ENCODE assay signal across 22 cellular contexts in the genomic region with DNA sequence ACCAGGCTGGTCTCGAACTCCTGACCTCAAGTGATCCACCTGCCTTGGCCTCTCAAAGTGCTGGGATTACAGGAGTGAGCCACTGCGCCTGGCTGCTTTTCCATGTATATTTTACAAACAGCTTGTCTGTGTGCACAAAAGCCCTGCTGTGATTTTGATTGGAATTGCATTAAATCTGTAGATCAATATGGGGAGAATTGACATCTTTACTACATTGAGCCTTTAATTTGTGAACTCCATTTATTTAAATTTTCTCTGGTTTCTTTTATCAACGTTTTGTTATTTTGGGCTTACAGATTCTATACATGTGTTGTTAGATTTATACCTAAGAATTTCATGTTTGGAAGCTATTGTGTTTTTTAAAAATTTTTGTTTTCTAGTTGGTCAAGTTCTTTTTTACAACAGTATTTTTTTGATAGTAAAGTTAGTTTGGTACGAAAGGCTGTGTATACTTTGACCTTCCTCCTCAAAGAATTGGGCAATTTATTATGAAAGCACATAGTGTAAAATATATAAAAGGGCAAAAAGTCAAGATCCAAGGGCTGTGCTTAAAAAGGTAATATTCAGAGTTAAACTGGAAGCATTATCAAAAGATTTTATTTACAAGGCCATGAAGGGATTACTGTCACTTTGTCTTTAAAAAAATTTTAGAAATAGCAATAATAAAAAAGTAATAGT.
DNase-seq lines count a peak whose midpoint lies in the region; ATAC-seq, FAIRE-seq and TF ChIP-seq lines count a peak whose summit lies in the region.
"Had no signal": no experiment of that assay in that cellular context is flagged by ENCODE, and none has a peak within 500 bp of the region (broad histone marks: within the 10 kb centered on the region; RNA-seq: fewer than 3 reads in every experiment).

No MANE protein-coding gene starts in this region.

- H3K27me3 ChIP-seq in hepatocyte = no peaks in the 10 kb centered on the region
- no peaks in the 10 kb centered on the region for H3K27me3 ChIP-seq in neural progenitor cell
- H3K27me3 ChIP-seq: SJSA1 had no signal

- peak overlapping the region; percentile 35 for H3K27ac ChIP-seq in hepatocyte
- no peak overlapping the region for H3K27ac ChIP-seq in neural progenitor cell
- H3K27ac ChIP-seq: A549, C4-2B, PC-9, SJSA1 had no signal

- H3K4me1 Mint-ChIP-seq in neural progenitor cell = no peaks in the 10 kb centered on the region

- peak; percentile 11 for DNase-seq in NCI-H69 (lab: John Stamatoyannopoulos, UW)
- DNase-seq in hepatocyte (ENCODE audit: low spot score) = no peak
- DNase-seq in neural progenitor cell (ENCODE audit: low spot score) = no peak
- DNase-seq in HPDE6-E6E7 (ENCODE audit: extremely low spot score) = no peak
- no peak for DNase-seq in NCI-H2107 (lab: John Stamatoyannopoulos, UW)
- DNase-seq: Caco-2; CD8-positive, alpha-beta T cell; DMS79 treated with DMSO at 0.1 percent for 48 hours; KG1; MM.1S; NCI-H1694 treated with DMSO at 0.1 percent for 48 hours; NCI-H226; NK-92 treated with Interleukin-12 subunit alpha and Interleukin-12 subunit beta, amount 100 ng/mL, for 24 hours had no signal

- no peaks in the 10 kb centered on the region for H3K27me3 Mint-ChIP-seq in neural progenitor cell (ENCODE audit: insufficient read depth, low read depth)

- no peaks in the 10 kb centered on the region for H3K36me3 Mint-ChIP-seq in neural progenitor cell
- H3K36me3 Mint-ChIP-seq: CD8-positive, alpha-beta T cell had no signal

- no peaks in the 10 kb centered on the region for H3K36me3 ChIP-seq in hepatocyte (replicated peaks; ENCODE audit: insufficient read depth, low read depth)
- no peaks in the 10 kb centered on the region for H3K36me3 ChIP-seq in neural progenitor cell
- H3K36me3 ChIP-seq: SJSA1 had no signal

- no peaks in the 10 kb centered on the region for H3K9me3 Mint-ChIP-seq in neural progenitor cell

- peak overlapping the region; percentile 65 for H3K4me2 ChIP-seq in hepatocyte
- peak overlapping the region; percentile 46 for H3K4me2 ChIP-seq in neural progenitor cell
- H3K4me2 ChIP-seq: A549, PC-9 had no signal

- H3K9me3 ChIP-seq in hepatocyte (ENCODE audit: low read depth) (no peaks in the 10 kb centered on the region), neural progenitor cell (ENCODE audit: low read depth) (no peaks in the 10 kb centered on the region)
- H3K9me3 ChIP-seq: A549, Caco-2, SJSA1 had no signal

- H3K4me3 Mint-ChIP-seq in neural progenitor cell = no peak overlapping the region
- H3K4me3 Mint-ChIP-seq: CD8-positive, alpha-beta T cell had no signal

- H4K20me1 ChIP-seq in hepatocyte (ENCODE audit: insufficient read depth, poor library complexity, severe bottlenecking) = no peaks in the 10 kb centered on the region
- no peaks in the 10 kb centered on the region for H4K20me1 ChIP-seq in neural progenitor cell (ENCODE audit: low read depth)

- TF ChIP-seq CTCF in hepatocyte (IDR thresholded peaks at IDR 0.05; ENCODE audit: poor library complexity) (no peak), neural progenitor cell (IDR thresholded peaks at IDR 0.05) (no peak)

- WGBS in hepatocyte (ENCODE audit: low lambda C conversion rate, missing lambda C conversion rate) = 67% methylated on average over 4 of the region's 4 CpGs

- no peak overlapping the region for H3K9ac ChIP-seq in neural progenitor cell

- no peaks in the 10 kb centered on the region for H3K79me2 ChIP-seq in hepatocyte
- H3K79me2 ChIP-seq in neural progenitor cell (ENCODE audit: low read depth) = no peaks in the 10 kb centered on the region

- H2AFZ ChIP-seq in hepatocyte (no peak overlapping the region), neural progenitor cell (replicated peaks) (peak overlapping the region; percentile 22)
- H2AFZ ChIP-seq: PC-9 had no signal

- H3K4me1 ChIP-seq in hepatocyte (ENCODE audit: insufficient read depth) (peaks cover 6% of the 10 kb centered on the region), neural progenitor cell (peaks cover 9% of the 10 kb centered on the region)
- H3K4me1 ChIP-seq: A549 had no signal

- no peaks in the 10 kb centered on the region for H3F3A ChIP-seq in neural progenitor cell (ENCODE audit: low read depth)

- peak; percentile 62 for FAIRE-seq in G401.6 (lab: Jason Lieb, UNC)
- FAIRE-seq: A549, H54, HTR-8/SVneo had no signal

- H3K4me3 ChIP-seq in hepatocyte = no peak overlapping the region
- no peak overlapping the region for H3K4me3 ChIP-seq in neural progenitor cell
- H3K4me3 ChIP-seq: A549, PC-9, SJSA1 had no signal

- ATAC-seq in HG03460 (IDR thresholded peaks at IDR 0.05; ENCODE audit: unreplicated experiment) = no peak
- ATAC-seq: A549; CD8-positive, alpha-beta T cell; Right ventricle myocardium inferior had no signal

- H3K9me2 ChIP-seq in hepatocyte (replicated peaks; ENCODE audit: insufficient read depth) = no peaks in the 10 kb centered on the region

- H3K27ac Mint-ChIP-seq in neural progenitor cell = no peak overlapping the region
- H3K27ac Mint-ChIP-seq: CD8-positive, alpha-beta T cell had no signal
